ENCODE assay signal across 12 cellular contexts in the genomic region with DNA sequence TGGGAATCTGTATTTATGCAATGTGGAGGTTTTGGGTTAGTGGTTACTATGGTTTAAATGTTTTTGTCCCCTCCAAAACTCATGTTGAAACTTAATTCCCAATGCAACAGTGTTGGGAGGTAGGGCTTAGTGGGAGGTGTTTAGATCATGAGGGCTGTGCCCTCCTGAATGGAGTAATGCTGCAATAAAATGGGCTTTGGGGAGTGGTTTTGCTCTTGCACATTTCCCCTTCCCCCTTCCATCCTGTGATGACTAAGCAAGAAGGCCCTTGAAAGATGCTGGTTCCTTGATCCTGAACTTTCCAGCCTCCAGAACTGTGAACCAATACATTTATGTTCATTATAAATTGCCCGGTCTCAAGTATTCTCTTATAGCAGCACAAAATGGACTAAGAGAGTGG. TPM values are rescaled to one million over a fixed set of nuclear protein-coding genes. Genes with fewer than 3 reads are reported as not detected.
A peak's percentile ranks its signal among the peaks of the same experiment; 100 is the strongest.
DNase-seq lines count a peak whose midpoint lies in the region; ATAC-seq and TF ChIP-seq lines count a peak whose summit lies in the region.
"Had no signal": no experiment of that assay in that cellular context is flagged by ENCODE, and none has a peak within 500 bp of the region (broad histone marks: within the 10 kb centered on the region; RNA-seq: fewer than 3 reads in every experiment).

No MANE protein-coding gene starts in this region.

- no peaks in the 10 kb centered on the region for H3K9me3 Mint-ChIP-seq in WTC11
- H3K9me3 Mint-ChIP-seq: activated CD4-positive, alpha-beta T cell treated with anti-CD3 and anti-CD28 coated beads, Interleukin-2, amount 10 ng/mL, durations not matched to agents 24 days and 14 days; activated naive CD4-positive, alpha-beta T cell treated with anti-CD3 and anti-CD28 coated beads, Interleukin-2, amount 50 U/mL, for 24 hours; immature natural killer cell had no signal

- H3K27ac Mint-ChIP-seq in WTC11: no peak overlapping the region; the same call in 1 of the 2 replicates
- H3K27ac Mint-ChIP-seq: activated CD4-positive, alpha-beta T cell treated with anti-CD3 and anti-CD28 coated beads, Interleukin-2, amount 10 ng/mL, durations not matched to agents 24 days and 14 days; immature natural killer cell had no signal

- H3K4me3 ChIP-seq in NB4 (ENCODE audit: low read depth, low read length): no peak overlapping the region

- TF ChIP-seq POLR2A in NB4 (IDR thresholded peaks at IDR 0.05; ENCODE audit: extremely low read depth, insufficient read length): no peak

- DNase-seq in GM04504 (ENCODE audit: low read depth) (peak; percentile 28), NB4 (ENCODE audit: low read depth) (peak; percentile 94), WTC11 (ENCODE audit: low spot score) (no peak), omental fat pad (ENCODE audit: low spot score) (no peak), HT-29 (ENCODE audit: low spot score) (no peak), iPS-NIHi7 (ENCODE audit: extremely low spot score) (no peak), foreskin melanocyte (no peak)
- DNase-seq: activated CD4-positive, alpha-beta T cell treated with anti-CD3 and anti-CD28 coated beads, Interleukin-2, amount 10 ng/mL, durations not matched to agents 24 days and 14 days; immature natural killer cell; stimulated activated CD4-positive, alpha-beta T cell treated with anti-CD3 and anti-CD28 coated beads, Interleukin-4, amount 100 ng/mL, for 1 hour had no signal

- ATAC-seq in WTC11 (peak; percentile 61), omental fat pad (ENCODE audit: low FRiP score) (peak; percentile 39)
- ATAC-seq: Panc1 had no signal

- H3K4me1 Mint-ChIP-seq in WTC11: peaks cover 18% of the 10 kb centered on the region
- H3K4me1 Mint-ChIP-seq: activated naive CD4-positive, alpha-beta T cell treated with anti-CD3 and anti-CD28 coated beads, Interleukin-2, amount 50 U/mL, for 24 hours; immature natural killer cell had no signal

- no peak for TF ChIP-seq CTCF in NB4 (IDR thresholded peaks at IDR 0.05; ENCODE audit: low read depth, low read length)
- TF ChIP-seq CTCF in WTC11 (IDR thresholded peaks at IDR 0.05): no peak
- TF ChIP-seq CTCF in omental fat pad (IDR thresholded peaks at IDR 0.05): no peak

- H3K4me3 Mint-ChIP-seq in WTC11: no peak overlapping the region
- H3K4me3 Mint-ChIP-seq: activated CD4-positive, alpha-beta T cell treated with anti-CD3 and anti-CD28 coated beads, Interleukin-2, amount 10 ng/mL, durations not matched to agents 24 days and 14 days; activated naive CD4-positive, alpha-beta T cell treated with anti-CD3 and anti-CD28 coated beads, Interleukin-2, amount 50 U/mL, for 24 hours; immature natural killer cell had no signal

- H3K36me3 Mint-ChIP-seq in WTC11: no peaks in the 10 kb centered on the region
- H3K36me3 Mint-ChIP-seq: activated naive CD4-positive, alpha-beta T cell treated with anti-CD3 and anti-CD28 coated beads, Interleukin-2, amount 50 U/mL, for 24 hours; immature natural killer cell had no signal

- CTCF ChIA-PET in WTC11 (lab: Charles Lee): interaction anchor here (0.6 kb wide), 1 partner anchor 62 kb away, joined by 3 read pairs; no protein-coding TSS in a partner anchor

- POLR2A ChIA-PET in WTC11 (lab: Charles Lee): interaction anchor here (0.6 kb wide), 1 partner anchor 12 kb away, joined by 4 read pairs; no protein-coding TSS in a partner anchor

- no peaks in the 10 kb centered on the region; the same call in 1 of the 2 replicates for H3K27me3 Mint-ChIP-seq in WTC11 (ENCODE audit: low read depth)
- H3K27me3 Mint-ChIP-seq: activated CD4-positive, alpha-beta T cell treated with anti-CD3 and anti-CD28 coated beads, Interleukin-2, amount 10 ng/mL, durations not matched to agents 24 days and 14 days had no signal

TF ChIP-seq in WTC11, 78 proteins besides CTCF, POLR2A, EP300 and RAD21:
- TF ChIP-seq TP53 (CRISPR knock-in tag; IDR thresholded peaks at IDR 0.05): no peak
- TF ChIP-seq, protein P1, sequence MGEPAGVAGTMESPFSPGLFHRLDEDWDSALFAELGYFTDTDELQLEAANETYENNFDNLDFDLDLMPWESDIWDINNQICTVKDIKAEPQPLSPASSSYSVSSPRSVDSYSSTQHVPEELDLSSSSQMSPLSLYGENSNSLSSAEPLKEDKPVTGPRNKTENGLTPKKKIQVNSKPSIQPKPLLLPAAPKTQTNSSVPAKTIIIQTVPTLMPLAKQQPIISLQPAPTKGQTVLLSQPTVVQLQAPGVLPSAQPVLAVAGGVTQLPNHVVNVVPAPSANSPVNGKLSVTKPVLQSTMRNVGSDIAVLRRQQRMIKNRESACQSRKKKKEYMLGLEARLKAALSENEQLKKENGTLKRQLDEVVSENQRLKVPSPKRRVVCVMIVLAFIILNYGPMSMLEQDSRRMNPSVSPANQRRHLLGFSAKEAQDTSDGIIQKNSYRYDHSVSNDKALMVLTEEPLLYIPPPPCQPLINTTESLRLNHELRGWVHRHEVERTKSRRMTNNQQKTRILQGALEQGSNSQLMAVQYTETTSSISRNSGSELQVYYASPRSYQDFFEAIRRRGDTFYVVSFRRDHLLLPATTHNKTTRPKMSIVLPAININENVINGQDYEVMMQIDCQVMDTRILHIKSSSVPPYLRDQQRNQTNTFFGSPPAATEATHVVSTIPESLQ (CRISPR knock-in tag; IDR thresholded peaks at IDR 0.05): no peak
- no peak for TF ChIP-seq MXD4 (CRISPR knock-in tag; IDR thresholded peaks at IDR 0.05; ENCODE audit: borderline replicate concordance)
- no peak for TF ChIP-seq MLX (CRISPR knock-in tag; IDR thresholded peaks at IDR 0.05)
- TF ChIP-seq STAT6 (CRISPR knock-in tag; conservative IDR thresholded peaks at IDR 0.05; ENCODE audit: low read depth): no peak
- no peak for TF ChIP-seq NR3C1 (CRISPR knock-in tag; conservative IDR thresholded peaks at IDR 0.05; ENCODE audit: low read depth)
- no peak for TF ChIP-seq GABPB1 (CRISPR knock-in tag; IDR thresholded peaks at IDR 0.05)
- no peak for TF ChIP-seq PRRX2 (CRISPR knock-in tag; IDR thresholded peaks at IDR 0.05)

RNA-seq across cellular contexts. Expression of gene RFC4, which starts 9.2 kb away (rescaled TPM):
- total RNA-seq in WTC11 (2021): 89.2 to 104 TPM (median 91.8 TPM) in 3 replicates
- total RNA-seq in omental fat pad: 10 to 100 TPM in 2 of 4 donors, 1 to 10 TPM in 2; 6.1 to 10.7 (median 9.4) TPM
- 23.6 and 38.0 TPM in 2 replicates for total RNA-seq in HT-29 (2014; rRNA removed; shearing (Covaris generic))

RNA-seq across cellular contexts. Expression of gene ADIPOQ, which starts 27.0 kb away (rescaled TPM):
- total RNA-seq in WTC11 (2021): not detected in 3 replicates
- 1,000 to 10,000 TPM in 3 of 4 donors, 100 to 1,000 TPM in 1; 321 to 1,997 (median 1,475) TPM for total RNA-seq in omental fat pad
- total RNA-seq in HT-29 (2014; rRNA removed; shearing (Covaris generic)): not detected in 2 replicates
- total RNA-seq: activated CD4-positive, alpha-beta T cell treated with anti-CD3 and anti-CD28 coated beads, Interleukin-2, amount 10 ng/mL, durations not matched to agents 24 days and 14 days had no signal

RNA-seq across cellular contexts. Expression of gene EIF4A2, which starts 32.1 kb away (rescaled TPM):
- 571 to 574 TPM (median 572 TPM) in 3 replicates for total RNA-seq in WTC11 (2021)
- total RNA-seq in omental fat pad: 100 to 1,000 TPM; 315 to 515 (median 413) TPM
- total RNA-seq in HT-29 (2014; rRNA removed; shearing (Covaris generic)): 189 and 213 TPM in 2 replicates

Comparison
In these comparisons a context has a peak if more than half of its experiments do, and no peak if none do; other contexts are left out.
1. DNase-seq: peak in GM04504 (single experiment) and NB4 (single experiment); none in WTC11 (single experiment), omental fat pad (single experiment), HT-29 (single experiment), iPS-NIHi7 (single experiment) and foreskin melanocyte (single experiment).
2. RNA of gene ADIPOQ, which starts 27.0 kb away (total RNA-seq): 321 to 1,997 TPM in omental fat pad; not detected in WTC11 and not detected in HT-29; every median in the first group is over 100 times any median in the second.